13 cellular contexts compared by ENCODE assay signal in genomic region chr2:59176737-59177136, GRCh38.
DNase-seq lines count a peak whose midpoint lies in the region; ATAC-seq and TF ChIP-seq lines count a peak whose summit lies in the region.
"Had no signal": no experiment of that assay in that cellular context is flagged by ENCODE, and none has a peak within 500 bp of the region (broad histone marks: within the 10 kb centered on the region; RNA-seq: fewer than 3 reads in every experiment).

No MANE protein-coding gene starts in this region.

- CTCF ChIA-PET in PC-3 (lab: Charles Lee), result no interaction called here
- CTCF ChIA-PET in A673 (lab: Charles Lee), result no interaction called here

- peaks cover 27% of the 10 kb centered on the region for H3K27me3 ChIP-seq in PC-3 (ENCODE audit: low read length)
- H3K27me3 ChIP-seq in upper lobe of left lung, result no peaks in the 10 kb centered on the region
- no peaks in the 10 kb centered on the region for H3K27me3 ChIP-seq in A673 (replicated peaks; ENCODE audit: insufficient read depth, low read depth, low read length, poor library complexity)

- H3K9ac ChIP-seq in PC-3 (ENCODE audit: low read length), result no peak overlapping the region

- POLR2A ChIA-PET in PC-3 (lab: Charles Lee; ENCODE audit: unreplicated experiment), result no interaction called here
- POLR2A ChIA-PET in A673 (lab: Charles Lee; ENCODE audit: low non-redundant PET), result no interaction called here

- H3K4me1 ChIP-seq in PC-3 (ENCODE audit: insufficient read depth, low read length), result no peaks in the 10 kb centered on the region
- no peaks in the 10 kb centered on the region for H3K4me1 ChIP-seq in upper lobe of left lung
- no peaks in the 10 kb centered on the region for H3K4me1 ChIP-seq in A673 (ENCODE audit: insufficient read depth, low read length, poor library complexity, severe bottlenecking)

- H3K4me2 ChIP-seq in PC-3 (ENCODE audit: low read length), result no peak overlapping the region

- DNase-seq in PC-3 (peak; percentile 3), SKM-1 treated with dmso at 0.1 percent for 144 hours (lab: John Stamatoyannopoulos, UW; ENCODE audit: unreplicated experiment) (no peak), upper lobe of left lung (no peak), A673 (ENCODE audit: low spot score) (no peak)
- DNase-seq: activated CD4-positive, alpha-beta T cell treated with anti-CD3 and anti-CD28 coated beads, Interleukin-2, amount 50 U/mL, for 1 hour; activated T-cell treated with anti-CD3 and anti-CD28 coated beads, Interleukin-2, amount 50 U/mL, for 1 hour; T1000 had no signal

- H3K4me3 ChIP-seq in PC-3 (ENCODE audit: low read length) (no peak overlapping the region), upper lobe of left lung (no peak overlapping the region), A673 (ENCODE audit: low read depth, low read length, poor library complexity, severe bottlenecking) (no peak overlapping the region)

- intact Hi-C loops in PC-3 (cut with micrococcal nuclease) (no loop called here), A673 (cut with micrococcal nuclease; ENCODE audit: unreplicated experiment) (no loop called here)

- no peak overlapping the region for H2AFZ ChIP-seq in PC-3 (ENCODE audit: low read length)

- TF ChIP-seq POLR2A in upper lobe of left lung (IDR thresholded peaks at IDR 0.05), result no peak

- H3K36me3 ChIP-seq in PC-3 (ENCODE audit: low read depth, low read length), result no peaks in the 10 kb centered on the region
- H3K36me3 ChIP-seq in upper lobe of left lung, result no peaks in the 10 kb centered on the region
- no peaks in the 10 kb centered on the region for H3K36me3 ChIP-seq in A673 (ENCODE audit: insufficient read depth, low read length, poor library complexity, severe bottlenecking)

- no peaks in the 10 kb centered on the region for H3F3A ChIP-seq in PC-3 (ENCODE audit: low read length, unreplicated experiment)

- TF ChIP-seq CTCF in C4-2B (conservative IDR thresholded peaks at IDR 0.05), result 0 out of 2 replicates have a peak, but pooled peaks have one; percentile 6
- 0 out of 2 replicates have a peak, but pooled peaks have one; percentile 19 for TF ChIP-seq CTCF in PC-3 (conservative IDR thresholded peaks at IDR 0.05; ENCODE audit: low read depth, low read length)
- no peak for TF ChIP-seq CTCF in upper lobe of left lung (IDR thresholded peaks at IDR 0.05)
- TF ChIP-seq CTCF in A673 (conservative IDR thresholded peaks at IDR 0.05; ENCODE audit: low read depth, low read length), result no peak

- no peaks in the 10 kb centered on the region for H3K79me2 ChIP-seq in PC-3 (ENCODE audit: low read length)

- H3K27ac ChIP-seq in C4-2B, result no peak overlapping the region
- no peak overlapping the region for H3K27ac ChIP-seq in PC-3 (ENCODE audit: low read length)
- H3K27ac ChIP-seq in upper lobe of left lung, result no peak overlapping the region
- no peak overlapping the region for H3K27ac ChIP-seq in A673 (ENCODE audit: low read depth, low read length, poor library complexity, severe bottlenecking)

- no peaks in the 10 kb centered on the region for H3K9me3 ChIP-seq in PC-3 (ENCODE audit: low read length)
- H3K9me3 ChIP-seq in upper lobe of left lung, result no peaks in the 10 kb centered on the region
- no peaks in the 10 kb centered on the region for H3K9me3 ChIP-seq in A673 (ENCODE audit: low read depth, low read length, poor library complexity, severe bottlenecking)

- no TSS peak for BruUV-seq in PC-3 (replicated peaks; lab: Mats Ljungman, UMichigan)
- no TSS peak for BruUV-seq in A673 (replicated peaks; lab: Mats Ljungman, UMichigan)

- H3K9me2 ChIP-seq in PC-3 (replicated peaks; ENCODE audit: low read length), result no peaks in the 10 kb centered on the region

- H4K20me1 ChIP-seq in PC-3 (ENCODE audit: low read length), result no peaks in the 10 kb centered on the region

- ATAC-seq in GM18861 (IDR thresholded peaks at IDR 0.05; ENCODE audit: unreplicated experiment), result peak; percentile 72
- ATAC-seq in HG03432 (IDR thresholded peaks at IDR 0.05; ENCODE audit: unreplicated experiment), result peak; percentile 57
- ATAC-seq in PC-3, result no peak
- ATAC-seq in GM21381 (IDR thresholded peaks at IDR 0.05; ENCODE audit: unreplicated experiment), result no peak
- no peak for ATAC-seq in upper lobe of left lung (ENCODE audit: low FRiP score in 2 of 2)
- ATAC-seq: Right ventricle myocardium inferior; stimulated activated effector memory CD8-positive, alpha-beta T cell treated with anti-CD3 and anti-CD28 coated beads, Interleukin-12 subunit alpha, Interleukin-12 subunit beta, amount 100 ng/mL, for 72 hours had no signal

- TF ChIP-seq EP300 in upper lobe of left lung (IDR thresholded peaks at IDR 0.05), result no peak

Comparison
In these comparisons a context has a peak if more than half of its experiments do, and no peak if none do; other contexts are left out.
1. CTCF ChIP-seq: peak in C4-2B (single experiment) and PC-3 (single experiment); none in upper lobe of left lung (0 of 6) and A673 (single experiment).
2. ATAC-seq: peak in GM18861 (single experiment) and HG03432 (single experiment); none in PC-3 (single experiment), GM21381 (single experiment) and upper lobe of left lung (0 of 2).